In genomic region chr3:134087046-134087974, GRCh38 we compare ENCODE assay signal across 15 cellular contexts. TPM values are rescaled to one million over a fixed set of nuclear protein-coding genes. Genes with fewer than 3 reads are reported as not detected.
"Had no signal": no experiment of that assay in that cellular context is flagged by ENCODE, and none has a peak within 500 bp of the region (broad histone marks: within the 10 kb centered on the region; RNA-seq: fewer than 3 reads in every experiment).

No MANE protein-coding gene starts in this region.

- H3K9me3 ChIP-seq: right lobe of liver, testis had no signal

- ATAC-seq: left cardiac atrium, natural killer cell, right lobe of liver had no signal

- H3K36me3 ChIP-seq: right lobe of liver had no signal

- H3K27ac ChIP-seq: right lobe of liver, testis had no signal

- H3K27me3 Mint-ChIP-seq: activated naive CD4-positive, alpha-beta T cell treated with anti-CD3 and anti-CD28 coated beads, Interleukin-2, amount 50 U/mL, for 24 hours; progenitor cell of endocrine pancreas had no signal

- H3K9me3 Mint-ChIP-seq: natural killer cell had no signal

- H3K4me3 ChIP-seq: right lobe of liver, testis had no signal

- H3K27me3 ChIP-seq: right lobe of liver, testis had no signal

- DNase-seq: activated CD4-positive, alpha-beta T cell treated with anti-CD3 and anti-CD28 coated beads for 48 hours; activated CD8-positive, alpha-beta memory T cell treated with anti-CD3 and anti-CD28 coated beads for 24 hours; amniotic stem cell; hippocampal formation; left cardiac atrium; natural killer cell; nucleus accumbens; right lobe of liver; stimulated activated CD4-positive, alpha-beta T cell treated with anti-CD3 and anti-CD28 coated beads, Interleukin-2, amount 100 ng/mL, for 24 hours; stimulated activated naive CD4-positive, alpha-beta T cell treated with Interleukin-2 at 50 U/mL for 16 hours; testis had no signal

- H3K27ac Mint-ChIP-seq: activated naive CD4-positive, alpha-beta T cell treated with anti-CD3 and anti-CD28 coated beads, Interleukin-2, amount 50 U/mL, for 24 hours; natural killer cell; progenitor cell of endocrine pancreas had no signal

- H3K4me1 Mint-ChIP-seq: activated naive CD4-positive, alpha-beta T cell treated with anti-CD3 and anti-CD28 coated beads, Interleukin-2, amount 50 U/mL, for 24 hours; natural killer cell had no signal

- H3K4me3 Mint-ChIP-seq: activated naive CD4-positive, alpha-beta T cell treated with anti-CD3 and anti-CD28 coated beads, Interleukin-2, amount 50 U/mL, for 24 hours; natural killer cell had no signal

- H3K4me1 ChIP-seq: right lobe of liver, testis had no signal

- H3K36me3 Mint-ChIP-seq: activated naive CD4-positive, alpha-beta T cell treated with anti-CD3 and anti-CD28 coated beads, Interleukin-2, amount 50 U/mL, for 24 hours; natural killer cell had no signal

RNA-seq across cellular contexts. Expression of gene SLCO2A1, which starts 57.6 kb away (rescaled TPM):
- total RNA-seq: mononuclear cell; natural killer cell; T-helper 1 cell treated with Interleukin-12 subunit alpha and Interleukin-12 subunit beta and Interleukin-4 antibody, amounts not matched to agents 30 ng/mL and 1 ng/mL, for 36 hours had no signal
